In the genomic region with DNA sequence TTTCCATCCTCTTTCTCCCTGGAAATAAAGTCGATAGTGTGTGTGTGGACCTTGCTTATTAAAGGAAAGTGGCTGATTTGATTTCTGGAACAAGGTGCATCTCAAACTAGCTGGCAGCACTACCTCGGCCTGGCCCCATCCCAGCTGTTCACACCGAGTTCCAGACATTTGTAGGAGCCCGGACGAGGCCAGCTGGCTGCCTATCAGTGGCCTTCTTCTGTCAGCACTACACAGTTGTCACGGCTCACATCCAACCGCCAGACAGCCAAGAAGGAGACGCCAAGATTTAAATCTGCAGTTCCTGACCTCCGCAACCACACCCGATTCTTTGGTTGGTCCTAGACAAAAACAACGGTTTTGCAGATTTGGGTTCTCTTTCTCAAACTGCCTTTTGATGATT, we compare ENCODE assay signal across 16 cellular contexts.
DNase-seq lines count a peak whose midpoint lies in the region; ATAC-seq, FAIRE-seq and TF ChIP-seq lines count a peak whose summit lies in the region.
"Had no signal": no experiment of that assay in that cellular context is flagged by ENCODE, and none has a peak within 500 bp of the region (broad histone marks: within the 10 kb centered on the region; RNA-seq: fewer than 3 reads in every experiment).

No MANE protein-coding gene starts in this region.

- H3K36me3 ChIP-seq in MG63: no peaks in the 10 kb centered on the region
- H3K36me3 ChIP-seq in heart left ventricle: no peaks in the 10 kb centered on the region
- H3K36me3 ChIP-seq in psoas muscle (ENCODE audit: insufficient read depth in 1 of 2, low read depth in 1 of 2): no peaks in the 10 kb centered on the region

- FAIRE-seq in frontal cortex (lab: Jason Lieb, UNC): no peak
- FAIRE-seq: colon, GM18507, TTC549 had no signal

- TF ChIP-seq CTCF in heart left ventricle (IDR thresholded peaks at IDR 0.05): no peak
- TF ChIP-seq CTCF in psoas muscle (IDR thresholded peaks at IDR 0.05): no peak

- H3K27me3 ChIP-seq in MG63: no peaks in the 10 kb centered on the region
- no peaks in the 10 kb centered on the region for H3K27me3 ChIP-seq in heart left ventricle
- no peaks in the 10 kb centered on the region for H3K27me3 ChIP-seq in psoas muscle (ENCODE audit: insufficient read depth in 3 of 3, low read length in 2 of 3)

- intact Hi-C loops in heart left ventricle (cut with DNase I) (no loop called here), psoas muscle (cut with DNase I) (no loop called here)

- TF ChIP-seq POLR2A in heart left ventricle (IDR thresholded peaks at IDR 0.05): no peak

- H3K9me3 ChIP-seq in MG63: no peaks in the 10 kb centered on the region
- no peaks in the 10 kb centered on the region for H3K9me3 ChIP-seq in heart left ventricle
- H3K9me3 ChIP-seq in psoas muscle: no peaks in the 10 kb centered on the region

- H3K27ac ChIP-seq in angular gyrus (ENCODE audit: low read depth, low read length): peak overlapping the region; percentile 22
- peak overlapping the region in 9 of 12 donors; percentile 1 to 69 (median 30) for H3K27ac ChIP-seq in heart left ventricle
- no peak overlapping the region for H3K27ac ChIP-seq in psoas muscle
- H3K27ac ChIP-seq: epithelial cell of prostate had no signal

- DNase-seq in MG63 (peak; percentile 9), heart left ventricle (peak; percentile 73 to 92 (median 88)), psoas muscle (peak; percentile 81 to 92), frontal cortex (ENCODE audit: low spot score in 2 of 2) (no peak), RKO (ENCODE audit: low spot score) (no peak), SW 1271 (lab: John Stamatoyannopoulos, UW) (no peak)
- DNase-seq in activated CD4-positive, alpha-beta T cell treated with anti-CD3 and anti-CD28 coated beads, Interleukin-2, amount 50 U/mL, for 1 hour: no peak
- DNase-seq: activated CD4-positive, alpha-beta memory T cell treated with anti-CD3 and anti-CD28 coated beads, Interleukin-2, amount 10 ng/mL, durations not matched to agents 7 days and 5 days; activated T-cell treated with anti-CD3 and anti-CD28 coated beads, Interleukin-2, amount 50 U/mL, for 48 hours; COR-L47; IMR-90 had no signal

- whole genome bisulfite sequencing in heart left ventricle, 4 donors: 19 to 32% (median 25%) methylated on average over 11 of the region's 11 CpGs
- 13 to 26% (median 17%) methylated on average over 11 of the region's 11 CpGs for WGBS in psoas muscle, 3 donors

- H3K4me1 ChIP-seq in heart left ventricle (peaks cover 0 to 19% (median 8%) of the 10 kb centered on the region in 12 donors), psoas muscle (peaks cover 4% of the 10 kb centered on the region)

- peak; percentile 96 to 98 (median 98) for ATAC-seq in heart left ventricle
- peak; percentile 97 to 100 (median 100) for ATAC-seq in psoas muscle

- H3K4me3 ChIP-seq in MG63 (no peak overlapping the region), heart left ventricle (no peak overlapping the region), psoas muscle (no peak overlapping the region)

Comparison
In these comparisons a context has a peak if more than half of its experiments do, and no peak if none do; other contexts are left out.
1. DNase-seq: peak in MG63 (single experiment), heart left ventricle (5 of 5) and psoas muscle (2 of 2); none in frontal cortex (0 of 2), RKO (single experiment), activated CD4-positive, alpha-beta T cell treated with anti-CD3 and anti-CD28 coated beads, Interleukin-2, amount 50 U/mL, for 1 hour (single experiment) and SW 1271 (0 of 2).